ENCODE assay signal across 8 cellular contexts in the genomic region with DNA sequence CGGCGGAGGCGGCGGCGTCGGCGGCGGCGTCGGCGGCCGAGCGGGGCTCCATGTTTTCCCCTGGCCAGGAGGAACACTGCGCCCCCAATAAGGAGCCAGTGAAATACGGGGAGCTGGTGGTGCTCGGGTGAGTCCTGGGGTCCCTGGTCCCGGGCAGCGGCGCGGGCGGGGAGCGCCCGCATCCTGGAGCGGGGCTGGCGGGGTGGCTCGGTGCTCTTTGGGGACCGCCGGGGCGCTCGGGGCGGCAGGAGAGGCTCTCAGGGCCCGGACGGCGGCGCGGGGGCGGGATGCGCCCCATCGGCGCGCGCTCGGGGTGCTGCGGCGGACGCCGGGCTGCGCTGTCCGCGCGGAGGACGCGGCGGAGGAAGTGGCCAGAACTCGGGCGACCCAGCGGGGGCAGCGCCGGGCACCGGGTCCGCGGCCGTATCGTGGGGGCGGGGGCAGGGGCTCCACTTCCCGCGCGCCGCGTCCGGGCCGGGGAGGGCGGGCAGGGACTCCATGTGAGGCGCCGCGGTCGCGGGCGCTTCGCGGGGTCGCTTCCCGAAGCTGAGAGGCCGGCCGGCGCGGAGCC. TPM values are rescaled to one million over a fixed set of nuclear protein-coding genes. Genes with fewer than 3 reads are reported as not detected.
A peak's percentile ranks its signal among the peaks of the same experiment; 100 is the strongest.
DNase-seq lines count a peak whose midpoint lies in the region; ATAC-seq, FAIRE-seq and TF ChIP-seq lines count a peak whose summit lies in the region.

No MANE protein-coding gene starts in this region.

- H3K4me1 ChIP-seq in DND-41 (ENCODE audit: insufficient read depth, low read length) (peaks cover 57% of the 10 kb centered on the region), OCI-LY7 (ENCODE audit: insufficient read depth, low read length, poor library complexity, severe bottlenecking) (peaks cover 4% of the 10 kb centered on the region), K562 (replicated peaks in 1 of 2; ENCODE audit: control insufficient read depth in 2 of 2, insufficient read depth in 2 of 2, low read length in 2 of 2) (peaks cover 0 to 19% of the 10 kb centered on the region in 2 experiments; a peak in 2 of 5 replicates), spleen (peaks cover 10 to 72% (median 43%) of the 10 kb centered on the region in 6 donors)

- ATAC-seq in DND-41 (ENCODE audit: insufficient read depth, low read depth) (peak; percentile 35), GM21737 (IDR thresholded peaks at IDR 0.05; ENCODE audit: unreplicated experiment) (peak; percentile 18), K562 (peak; percentile 11; the same call in 2 of the 3 replicates)

- H3K79me2 ChIP-seq in DND-41 (ENCODE audit: insufficient read depth, low read length) (peaks cover 53% of the 10 kb centered on the region), OCI-LY7 (ENCODE audit: insufficient read depth, low read depth, low read length) (no peaks in the 10 kb centered on the region), K562 (ENCODE audit: control insufficient read depth, insufficient read depth, low read length) (no peaks in the 10 kb centered on the region)

- FAIRE-seq in K562 (lab: Jason Lieb, UNC): no peak

- H3K9me2 ChIP-seq in OCI-LY7 (ENCODE audit: insufficient read depth, low read length): no peaks in the 10 kb centered on the region

- no peak for TF ChIP-seq RAD21 in K562 (CRISPR knock-in tag; conservative IDR thresholded peaks at IDR 0.05 in 1 of 2, IDR thresholded peaks at IDR 0.05 in 1 of 2)

- no peak for TF ChIP-seq CTCF in DND-41 (IDR thresholded peaks at IDR 0.05; ENCODE audit: borderline replicate concordance, extremely low read depth, low read length, poor library complexity, severe bottlenecking)
- no peak for TF ChIP-seq CTCF in OCI-LY7 (conservative IDR thresholded peaks at IDR 0.05; ENCODE audit: low read length)
- no peak for TF ChIP-seq CTCF in K562 (IDR thresholded peaks at IDR 0.05 in 2 of 3, conservative IDR thresholded peaks at IDR 0.05 in 1 of 3; ENCODE audit: insufficient read depth in 2 of 3, low read depth in 1 of 3, low read length in 3 of 3)
- no peak for TF ChIP-seq CTCF in spleen (IDR thresholded peaks at IDR 0.05 in 8 of 11, conservative IDR thresholded peaks at IDR 0.05 in 3 of 11)

- WGBS in K562 (ENCODE audit: insufficient coverage, low coverage, missing lambda C conversion rate): no CpG with 5 or more reads among the region's 87 CpGs
- 0 to 1% (median 1%) methylated on average over 44 to 87 of the region's 87 CpGs for WGBS in spleen, 5 donors

- H3K27ac Mint-ChIP-seq in immature natural killer cell: no peak overlapping the region

- peaks cover 4 to 18% (median 9%) of the 10 kb centered on the region in 3 donors for H3K27me3 Mint-ChIP-seq in immature natural killer cell (ENCODE audit: low read depth in 3 of 3)

- CTCF ChIA-PET in OCI-LY7 (lab: Charles Lee; ENCODE audit: unreplicated experiment): no interaction called here
- CTCF ChIA-PET in K562 (lab: Yijun Ruan, JAX; ENCODE audit: low intra/inter-chr PET ratio): no interaction called here

- peak; percentile 42 for DNase-seq in DND-41
- peak; percentile 14 for DNase-seq in OCI-LY7 (ENCODE audit: low spot score)
- DNase-seq in K562 (ENCODE audit: extremely low read depth in 1 of 4, low spot score in 3 of 4): peak in 2 of 4 experiments; percentile 12 to 19
- peak in 2 of 3 donors; percentile 36 to 39 for DNase-seq in immature natural killer cell
- DNase-seq in spleen: peak; percentile 95
- DNase-seq in cerebellar cortex (ENCODE audit: low spot score): no peak
- no peak for DNase-seq in HUDEP-2 (lab: John Stamatoyannopoulos, UW; ENCODE audit: unreplicated experiment in 76 of 76)

- H3K9me1 ChIP-seq in K562 (ENCODE audit: control insufficient read depth, insufficient read depth, low read length): no peaks in the 10 kb centered on the region

- H3K27ac ChIP-seq in DND-41 (ENCODE audit: low read length): peak overlapping the region; percentile 79
- H3K27ac ChIP-seq in OCI-LY7 (ENCODE audit: low read depth, low read length, poor library complexity, severe bottlenecking): no peak overlapping the region
- H3K27ac ChIP-seq in K562 (ENCODE audit: extremely low read depth, low read depth, low read length): no peak overlapping the region
- H3K27ac ChIP-seq in spleen: peak overlapping the region; percentile 84 to 99 (median 96)

- H3K9me3 ChIP-seq in DND-41 (ENCODE audit: insufficient read depth, low read length, severe bottlenecking) (no peaks in the 10 kb centered on the region), OCI-LY7 (ENCODE audit: low read length) (no peaks in the 10 kb centered on the region), K562 (replicated peaks; ENCODE audit: control insufficient read depth, insufficient read depth, low read depth, low read length) (no peaks in the 10 kb centered on the region), spleen (no peaks in the 10 kb centered on the region)

- H4K20me1 ChIP-seq in DND-41 (ENCODE audit: insufficient read depth, low read length) (peaks cover 40% of the 10 kb centered on the region), OCI-LY7 (ENCODE audit: insufficient read depth, low read length) (no peaks in the 10 kb centered on the region; the same call in 1 of the 2 replicates), K562 (replicated peaks; ENCODE audit: control insufficient read depth, insufficient read depth, low read length) (no peaks in the 10 kb centered on the region)

- POLR2A ChIA-PET in OCI-LY7 (lab: Charles Lee) (no interaction called here), K562 (lab: Yijun Ruan, JAX) (interaction anchor here (0.6 kb wide), 1 partner anchor 209 kb away, joined by 3 read pairs; no protein-coding TSS in a partner anchor)

- peak overlapping the region; percentile 38 to 63; a peak in 3 of 4 replicates for H3K4me3 ChIP-seq in DND-41 (ENCODE audit: low read depth in 1 of 2, low read length in 2 of 2)
- peak overlapping the region; percentile 85 for H3K4me3 ChIP-seq in OCI-LY7 (ENCODE audit: low read depth, low read length, poor library complexity, severe bottlenecking)
- peak overlapping the region; percentile 48 for H3K4me3 ChIP-seq in K562
- peak overlapping the region; percentile 49 to 88 (median 76) for H3K4me3 ChIP-seq in spleen

- H2AFZ ChIP-seq in DND-41 (ENCODE audit: low read depth, low read length) (peak overlapping the region; percentile 52; the same call in 1 of the 2 replicates), OCI-LY7 (ENCODE audit: low read length) (peak overlapping the region; percentile 82), K562 (ENCODE audit: low read depth, low read length) (peak overlapping the region; percentile 51; the same call in 1 of the 2 replicates)

- TF ChIP-seq POLR2A in K562 (conservative IDR thresholded peaks at IDR 0.05) (no peak), spleen (IDR thresholded peaks at IDR 0.05) (no peak)

- TF ChIP-seq EP300 in K562 (IDR thresholded peaks at IDR 0.05; ENCODE audit: low read length): no peak

- no peaks in the 10 kb centered on the region for H3K9me3 Mint-ChIP-seq in immature natural killer cell

- H3K36me3 Mint-ChIP-seq in immature natural killer cell: no peaks in the 10 kb centered on the region

- intact Hi-C loops in OCI-LY7 (cut with micrococcal nuclease; ENCODE audit: unreplicated experiment): loop anchor here (2.0 kb wide), 1 partner anchor 78 kb away; no protein-coding TSS in a partner anchor
- intact Hi-C loops in K562 (cut with micrococcal nuclease): loop anchor here (10.0 kb wide), 1 partner anchor 106 kb away; no protein-coding TSS in a partner anchor
- intact Hi-C loops in spleen (cut with DNase I; ENCODE audit: low total_unique reads): no loop called here

- peaks cover 46 to 51% of the 10 kb centered on the region in 2 donors for H3K4me1 Mint-ChIP-seq in immature natural killer cell

- H3K9ac ChIP-seq in DND-41 (ENCODE audit: low read depth, low read length): peak overlapping the region; percentile 91
- H3K9ac ChIP-seq in K562 (ENCODE audit: insufficient read depth in 1 of 2, low read depth in 2 of 2, low read length in 2 of 2): peak overlapping the region in 1 of 2 experiments; percentile 71; a peak in 2 of 4 replicates

- H3K36me3 ChIP-seq in DND-41 (ENCODE audit: insufficient read depth, low read length): no peaks in the 10 kb centered on the region; the same call in 1 of the 2 replicates
- H3K36me3 ChIP-seq in OCI-LY7 (ENCODE audit: insufficient read depth, low read length): no peaks in the 10 kb centered on the region
- no peaks in the 10 kb centered on the region for H3K36me3 ChIP-seq in K562 (ENCODE audit: control insufficient read depth, insufficient read depth, low read length)
- no peaks in the 10 kb centered on the region for H3K36me3 ChIP-seq in spleen

- in situ Hi-C loops in K562 (cut with MboI): no loop called here

- H3K4me3 Mint-ChIP-seq in immature natural killer cell: peak overlapping the region in 2 of 5 donors; percentile 56 to 97

- peak overlapping the region; percentile 78 for H3K4me2 ChIP-seq in DND-41 (ENCODE audit: insufficient read depth, low read length)
- H3K4me2 ChIP-seq in OCI-LY7 (ENCODE audit: low read length): peak overlapping the region; percentile 94
- H3K4me2 ChIP-seq in K562 (ENCODE audit: insufficient read depth, low read length): peak overlapping the region; percentile 46; the same call in 1 of the 2 replicates

- BruUV-seq in OCI-LY7 (replicated peaks; lab: Mats Ljungman, UMichigan): no TSS peak
- BruUV-seq in K562 (replicated peaks; lab: Mats Ljungman, UMichigan): no TSS peak

- H3K27me3 ChIP-seq in DND-41 (ENCODE audit: insufficient read depth, low read length, poor library complexity) (no peaks in the 10 kb centered on the region), K562 (ENCODE audit: control insufficient read depth in 2 of 2, insufficient read depth in 2 of 2, low read length in 2 of 2) (peaks cover 5 to 13% of the 10 kb centered on the region in 2 experiments), spleen (replicated peaks in 1 of 7) (peaks cover 0 to 4% (median 0%) of the 10 kb centered on the region in 7 donors)

RNA-seq across cellular contexts. Expression of gene PELI2, which starts 0.5 kb away (rescaled TPM):
- 3.2 and 3.8 TPM in 2 replicates for total RNA-seq in OCI-LY7 (2014; rRNA removed; shearing (Covaris generic))
- 2.8 and 8.0 TPM in 2 replicates for total RNA-seq in OCI-LY7 (2022)
- 0.60 and 1.0 TPM in 2 replicates for total RNA-seq in K562 (2011; cell fraction: chromatin; rRNA removed; ENCODE audit: low replicate concordance)
- 0.33 and 0.39 TPM in 2 replicates for total RNA-seq in K562 (2011; cell fraction: nucleolus; rRNA removed)
- total RNA-seq in K562 (2011; cell fraction: nucleoplasm; rRNA removed): 0.51 and 0.76 TPM in 2 replicates
- total RNA-seq in K562 (2014; rRNA removed): 0.41 and 0.54 TPM in 2 replicates
- total RNA-seq in K562 (2014; rRNA removed; fragmentation: Illumina TruSeq; extraction: Trizol): 0.44 and 0.77 TPM in 2 replicates
- 0.19 and 0.22 TPM in 2 replicates for total RNA-seq in K562 (2015; rRNA removed; fragmentation: Illumina TruSeq; extraction: Trizol)
- total RNA-seq in K562 (2021): 0.58 and 1.0 TPM in 2 replicates
- polyA plus RNA-seq in K562 (2011; rRNA removed): 1.1 and 1.5 TPM in 2 replicates
- 1.8 and 2.0 TPM in 2 replicates for polyA plus RNA-seq in K562 (2011; cell fraction: cytosol; rRNA removed)
- polyA plus RNA-seq in K562 (2011; cell fraction: nucleus; rRNA removed): 1.2 and 1.3 TPM in 2 replicates
- 0.26 and 1.1 TPM in 2 replicates for polyA plus RNA-seq in K562 (2012)
- polyA plus RNA-seq in K562 (2014; fragmentation: Illumina TruSeq; extraction: Trizol): 0.27 and 0.53 TPM in 2 replicates
- under 1 TPM; 0.20 to 0.63 TPM for polyA plus RNA-seq in K562 (2014; fragmentation: Nextera tagmentation; extraction: Ambion mirVana)
- 0.20 and 0.30 TPM in 2 replicates for polyA plus RNA-seq in K562 (2014; rRNA removed)
- 2.8 and 3.9 TPM in 2 replicates for polyA minus RNA-seq in K562 (2011; rRNA and poly(A)+ RNA removed)
- 0.95 and 1.8 TPM in 2 replicates for polyA minus RNA-seq in K562 (2011; cell fraction: cytosol; rRNA and poly(A)+ RNA removed)
- polyA minus RNA-seq in K562 (2011; cell fraction: nucleus; rRNA and poly(A)+ RNA removed): 0.67 and 0.81 TPM in 2 replicates
- 1 to 10 TPM; 2.6 to 3.7 (median 2.7) TPM for polyA plus RNA-seq in immature natural killer cell
- 10 to 100 TPM; 14.9 to 25.3 (median 20.3) TPM for total RNA-seq in spleen
- 1 to 10 TPM; 2.1 to 3.0 (median 2.5) TPM for polyA plus RNA-seq in spleen

Comparison
In these comparisons a context has a peak if more than half of its experiments do, and no peak if none do; other contexts are left out.
1. DNase-seq: peak in DND-41 (single experiment), OCI-LY7 (single experiment), immature natural killer cell (2 of 3) and spleen (single experiment); none in cerebellar cortex (single experiment) and HUDEP-2 (0 of 76).
2. H3K27ac ChIP-seq: peak in DND-41 (single experiment) and spleen (8 of 8); none in OCI-LY7 (single experiment) and K562 (single experiment).
3. Peak in every context shown above with its lines, with median percentiles within 50 percentile points of each other: ATAC-seq, H2AFZ ChIP-seq, H3K4me2 ChIP-seq and H3K4me3 ChIP-seq.